Comparison of ENCODE assay signal across 8 cellular contexts in genomic region chr18:56637897-56638231, GRCh38. TPM values are rescaled to one million over a fixed set of nuclear protein-coding genes. Genes with fewer than 3 reads are reported as not detected.
DNase-seq lines count a peak whose midpoint lies in the region; ATAC-seq and TF ChIP-seq lines count a peak whose summit lies in the region.

No MANE protein-coding gene starts in this region.

- H3K27me3 Mint-ChIP-seq in activated T-helper 1 cell treated with anti-CD3 and anti-CD28 coated beads, Interleukin-12 subunit alpha, Interleukin-12 subunit beta, Interleukin-2, Interleukin-4 antibody, amounts not matched to agents 30 ng/mL and 10 ng/mL and 1 ng/mL, durations not matched to agents 14 hours and 24 hours and 36 hours (ENCODE audit: insufficient read depth) = no peaks in the 10 kb centered on the region

- H3K4me1 Mint-ChIP-seq in activated T-helper 1 cell treated with anti-CD3 and anti-CD28 coated beads, Interleukin-12 subunit alpha, Interleukin-12 subunit beta, Interleukin-2, Interleukin-4 antibody, amounts not matched to agents 30 ng/mL and 10 ng/mL and 1 ng/mL, durations not matched to agents 14 hours and 24 hours and 36 hours (ENCODE audit: low read depth) = peaks cover 55% of the 10 kb centered on the region

- no peak for TF ChIP-seq CTCF in AG04449 (IDR thresholded peaks at IDR 0.05; ENCODE audit: insufficient read depth, low read length, missing control alignments)
- no peak for TF ChIP-seq CTCF in heart right ventricle (IDR thresholded peaks at IDR 0.05)
- TF ChIP-seq CTCF in prostate gland (IDR thresholded peaks at IDR 0.05) = no peak

- CTCF ChIA-PET in AG04449 (lab: Yijun Ruan, JAX) = interaction anchor here (0.8 to 1.0 kb wide), 2 partner anchors 14 to 32 kb away, joined by 3 to 5 read pairs; partner anchors contain the start of gene WDR7

- ATAC-seq in GM19035 (IDR thresholded peaks at IDR 0.05; ENCODE audit: unreplicated experiment) (peak; percentile 6), HG03280 (IDR thresholded peaks at IDR 0.05; ENCODE audit: unreplicated experiment) (peak; percentile 16), heart right ventricle (peak in 6 of 8 donors; percentile 8 to 41 (median 18)), HG03571 (IDR thresholded peaks at IDR 0.05; ENCODE audit: unreplicated experiment) (no peak)

- H3K27ac Mint-ChIP-seq in activated T-helper 1 cell treated with anti-CD3 and anti-CD28 coated beads, Interleukin-12 subunit alpha, Interleukin-12 subunit beta, Interleukin-2, Interleukin-4 antibody, amounts not matched to agents 30 ng/mL and 10 ng/mL and 1 ng/mL, durations not matched to agents 14 hours and 24 hours and 36 hours = peak overlapping the region; percentile 97

- no peaks in the 10 kb centered on the region for H3K9me3 ChIP-seq in heart right ventricle
- no peaks in the 10 kb centered on the region for H3K9me3 ChIP-seq in prostate gland

- H3K27me3 ChIP-seq in heart right ventricle (no peaks in the 10 kb centered on the region), prostate gland (replicated peaks; ENCODE audit: insufficient read depth) (no peaks in the 10 kb centered on the region)

- intact Hi-C loops in activated T-helper 1 cell treated with anti-CD3 and anti-CD28 coated beads, Interleukin-12 subunit alpha, Interleukin-12 subunit beta, Interleukin-2, Interleukin-4 antibody, amounts not matched to agents 30 ng/mL and 10 ng/mL and 1 ng/mL, durations not matched to agents 14 hours and 24 hours and 36 hours (cut with micrococcal nuclease) = loop anchor here (1.0 to 5.0 kb wide), 7 partner anchors 13 to 1404 kb away; partner anchors contain the start of genes NARS1, NEDD4L, TCF4 and WDR7
- intact Hi-C loops in heart right ventricle (cut with DNase I) = no loop called here
- intact Hi-C loops in prostate gland (cut with DNase I) = no loop called here

- no peak for TF ChIP-seq POLR2A in prostate gland (IDR thresholded peaks at IDR 0.05)

- POLR2A ChIA-PET in AG04449 (lab: Yijun Ruan, JAX) = interaction anchor here (0.6 kb wide), 1 partner anchor 79 kb away, joined by 3 read pairs; no protein-coding TSS in a partner anchor

- WGBS in heart right ventricle, 2 donors = 0 to 1% methylated on average over 11 of the region's 11 CpGs
- 0% methylated on average over 11 of the region's 11 CpGs for WGBS in prostate gland

- H3K9me3 Mint-ChIP-seq in activated T-helper 1 cell treated with anti-CD3 and anti-CD28 coated beads, Interleukin-12 subunit alpha, Interleukin-12 subunit beta, Interleukin-2, Interleukin-4 antibody, amounts not matched to agents 30 ng/mL and 10 ng/mL and 1 ng/mL, durations not matched to agents 14 hours and 24 hours and 36 hours = no peaks in the 10 kb centered on the region

- H3K36me3 Mint-ChIP-seq in activated T-helper 1 cell treated with anti-CD3 and anti-CD28 coated beads, Interleukin-12 subunit alpha, Interleukin-12 subunit beta, Interleukin-2, Interleukin-4 antibody, amounts not matched to agents 30 ng/mL and 10 ng/mL and 1 ng/mL, durations not matched to agents 14 hours and 24 hours and 36 hours (ENCODE audit: low read depth) = peaks cover 21% of the 10 kb centered on the region

- H3K27ac ChIP-seq in heart right ventricle (peak overlapping the region; percentile 91 to 99 (median 98)), prostate gland (peak overlapping the region; percentile 94 to 97)

- H3K4me3 Mint-ChIP-seq in activated T-helper 1 cell treated with anti-CD3 and anti-CD28 coated beads, Interleukin-12 subunit alpha, Interleukin-12 subunit beta, Interleukin-2, Interleukin-4 antibody, amounts not matched to agents 30 ng/mL and 10 ng/mL and 1 ng/mL, durations not matched to agents 14 hours and 24 hours and 36 hours = peak overlapping the region; percentile 99

- H3K4me3 ChIP-seq in AG04449 (ENCODE audit: low read depth, low read length) = peak overlapping the region; percentile 89
- peak overlapping the region; percentile 79 to 97 (median 88) for H3K4me3 ChIP-seq in heart right ventricle
- peak overlapping the region; percentile 82 to 96 for H3K4me3 ChIP-seq in prostate gland

- H3K36me3 ChIP-seq in heart right ventricle (peaks cover 0 to 21% (median 0%) of the 10 kb centered on the region in 9 donors), prostate gland (no peaks in the 10 kb centered on the region)

- DNase-seq in AG04449 (ENCODE audit: low read depth, low spot score) (no peak), heart right ventricle (no peak), prostate gland (ENCODE audit: low spot score) (no peak), germinal center (ENCODE audit: low spot score) (no peak)
- no peak for DNase-seq in activated T-helper 1 cell treated with anti-CD3 and anti-CD28 coated beads, Interleukin-12 subunit alpha, Interleukin-12 subunit beta, Interleukin-2, Interleukin-4 antibody, amounts not matched to agents 30 ng/mL and 10 ng/mL and 1 ng/mL, durations not matched to agents 14 hours and 24 hours and 36 hours (ENCODE audit: low spot score)

- H3K4me1 ChIP-seq in heart right ventricle (peaks cover 3 to 41% (median 32%) of the 10 kb centered on the region in 9 donors), prostate gland (replicated peaks) (no peaks in the 10 kb centered on the region)

RNA-seq across cellular contexts. Expression of gene TXNL1, which starts 0.5 kb away (rescaled TPM):
- total RNA-seq in activated T-helper 1 cell treated with anti-CD3 and anti-CD28 coated beads, Interleukin-12 subunit alpha, Interleukin-12 subunit beta, Interleukin-2, Interleukin-4 antibody, amounts not matched to agents 30 ng/mL and 10 ng/mL and 1 ng/mL, durations not matched to agents 14 hours and 24 hours and 36 hours = 94.2 and 100 TPM in 2 replicates
- total RNA-seq in heart right ventricle = 100 to 1,000 TPM in 3 of 10 donors, 10 to 100 TPM in 7; 84.1 to 112 (median 92.0) TPM
- 10 to 100 TPM; 45.0 to 65.2 TPM for polyA plus RNA-seq in heart right ventricle
- total RNA-seq in prostate gland = 10 to 100 TPM; 56.1 to 56.3 TPM

RNA-seq across cellular contexts. Expression of gene WDR7, which starts 13.3 kb away (rescaled TPM):
- total RNA-seq in activated T-helper 1 cell treated with anti-CD3 and anti-CD28 coated beads, Interleukin-12 subunit alpha, Interleukin-12 subunit beta, Interleukin-2, Interleukin-4 antibody, amounts not matched to agents 30 ng/mL and 10 ng/mL and 1 ng/mL, durations not matched to agents 14 hours and 24 hours and 36 hours = 28.4 and 32.2 TPM in 2 replicates
- total RNA-seq in heart right ventricle (10 to 100 TPM; 24.0 to 32.6 (median 30.0) TPM), prostate gland (10 to 100 TPM; 19.7 to 29.0 TPM)
- 1 to 10 TPM; 3.1 to 4.8 TPM for polyA plus RNA-seq in heart right ventricle
